In the genomic region with DNA sequence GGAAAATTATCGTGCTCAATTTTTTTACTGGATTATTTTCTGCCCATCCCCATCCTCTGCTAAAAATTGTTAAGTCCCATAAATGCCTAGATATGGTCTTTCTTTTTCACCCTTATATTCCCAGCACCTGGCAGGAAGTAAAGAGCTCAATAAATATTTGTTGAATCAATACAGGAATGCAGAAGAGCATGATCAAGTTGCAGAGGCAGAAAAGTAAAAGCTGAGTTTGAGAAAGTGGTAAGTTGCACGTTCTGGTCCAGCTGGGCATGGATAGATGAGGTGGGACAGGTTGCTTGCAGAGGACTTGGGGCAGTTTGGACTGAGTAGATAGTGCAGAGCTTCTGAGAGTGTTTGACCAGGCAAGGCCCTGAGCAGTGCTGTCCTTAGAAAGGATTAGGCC, we compare ENCODE assay signal across 28 cellular contexts.
DNase-seq lines count a peak whose midpoint lies in the region; ATAC-seq and TF ChIP-seq lines count a peak whose summit lies in the region.
"Had no signal": no experiment of that assay in that cellular context is flagged by ENCODE, and none has a peak within 500 bp of the region (broad histone marks: within the 10 kb centered on the region; RNA-seq: fewer than 3 reads in every experiment).

No MANE protein-coding gene starts in this region.

- peak overlapping the region; percentile 89 for H3K27ac ChIP-seq in caudate nucleus (ENCODE audit: low read depth, low read length)
- peak overlapping the region; percentile 85 for H3K27ac ChIP-seq in neutrophil
- H3K27ac ChIP-seq: brain microvascular endothelial cell, ovary, right atrium auricular region, spleen, transverse colon had no signal

- no peaks in the 10 kb centered on the region for H3K9me3 ChIP-seq in neutrophil
- H3K9me3 ChIP-seq: ovary, right atrium auricular region, spleen, transverse colon had no signal

- peaks cover 54 to 58% of the 10 kb centered on the region in 2 experiments for H3K4me1 ChIP-seq in neutrophil (ENCODE audit: control insufficient read depth in 1 of 2, insufficient read depth in 1 of 2, low read depth in 1 of 2, low read length in 1 of 2)
- H3K4me1 ChIP-seq: right atrium auricular region had no signal

- H3K27me3 ChIP-seq in neutrophil: no peaks in the 10 kb centered on the region
- H3K27me3 ChIP-seq: brain microvascular endothelial cell, ovary, right atrium auricular region, spleen, transverse colon had no signal

- DNase-seq in NCI-H2107 treated with DMSO at 0.1 percent for 48 hours (lab: John Stamatoyannopoulos, UW; ENCODE audit: unreplicated experiment): peak; percentile 84
- DNase-seq in NCI-H2107 (lab: John Stamatoyannopoulos, UW): no peak
- peak; percentile 33 for DNase-seq in NCI-H146 treated with DMSO at 0.1 percent for 48 hours (lab: John Stamatoyannopoulos, UW; ENCODE audit: unreplicated experiment)
- DNase-seq in caudate nucleus (lab: John Stamatoyannopoulos, UW): no peak
- DNase-seq: 8988T; activated CD4-positive, alpha-beta T cell treated with anti-CD3 and anti-CD28 coated beads for 4 hours; activated gamma-delta T cell treated with Interleukin-2 at 50 U/mL for 16 hours; activated T-cell treated with anti-CD3 and anti-CD28 coated beads, Interleukin-2, amount 50 U/mL, for 24 hours; brain microvascular endothelial cell; CD4-positive, CD25-positive, alpha-beta regulatory T cell; glutamatergic neuron; GM23248; left ventricle myocardium superior; natural killer cell; NCI-H1417 treated with DMSO at 0.1 percent for 48 hours; NCI-H2171 treated with DMSO at 0.1 percent for 48 hours; NCI-H69; ovary; RPMI8226; spleen; stimulated activated CD4-positive, alpha-beta T cell treated with anti-CD3 and anti-CD28 coated beads, Interleukin-2, amount 100 ng/mL, for 48 hours; transverse colon had no signal

- H3K4me3 ChIP-seq in neutrophil (ENCODE audit: low read depth in 1 of 2, low read length in 1 of 2): no peak overlapping the region
- H3K4me3 ChIP-seq: GM23248, K562, ovary, right atrium auricular region, spleen, transverse colon had no signal

- no peak for ATAC-seq in HG02642 (IDR thresholded peaks at IDR 0.05; ENCODE audit: poor library complexity, unreplicated experiment)
- ATAC-seq in HG02885 (IDR thresholded peaks at IDR 0.05; ENCODE audit: poor library complexity, unreplicated experiment): no peak
- no peak for ATAC-seq in HG03159 (IDR thresholded peaks at IDR 0.05; ENCODE audit: unreplicated experiment)
- ATAC-seq: K562, left ventricle myocardium superior, natural killer cell had no signal

- no peak for TF ChIP-seq CTCF in neutrophil (IDR thresholded peaks at IDR 0.05)

- no peaks in the 10 kb centered on the region for H3K36me3 ChIP-seq in neutrophil
- H3K36me3 ChIP-seq: brain microvascular endothelial cell, ovary, right atrium auricular region, transverse colon had no signal

Comparison
In these comparisons a context has a peak if more than half of its experiments do, and no peak if none do; other contexts are left out.
1. DNase-seq: peak in NCI-H2107 treated with DMSO at 0.1 percent for 48 hours (single experiment) and NCI-H146 treated with DMSO at 0.1 percent for 48 hours (single experiment); none in NCI-H2107 (single experiment) and caudate nucleus (0 of 61).